ENCODE assay signal across 8 cellular contexts in the genomic region with DNA sequence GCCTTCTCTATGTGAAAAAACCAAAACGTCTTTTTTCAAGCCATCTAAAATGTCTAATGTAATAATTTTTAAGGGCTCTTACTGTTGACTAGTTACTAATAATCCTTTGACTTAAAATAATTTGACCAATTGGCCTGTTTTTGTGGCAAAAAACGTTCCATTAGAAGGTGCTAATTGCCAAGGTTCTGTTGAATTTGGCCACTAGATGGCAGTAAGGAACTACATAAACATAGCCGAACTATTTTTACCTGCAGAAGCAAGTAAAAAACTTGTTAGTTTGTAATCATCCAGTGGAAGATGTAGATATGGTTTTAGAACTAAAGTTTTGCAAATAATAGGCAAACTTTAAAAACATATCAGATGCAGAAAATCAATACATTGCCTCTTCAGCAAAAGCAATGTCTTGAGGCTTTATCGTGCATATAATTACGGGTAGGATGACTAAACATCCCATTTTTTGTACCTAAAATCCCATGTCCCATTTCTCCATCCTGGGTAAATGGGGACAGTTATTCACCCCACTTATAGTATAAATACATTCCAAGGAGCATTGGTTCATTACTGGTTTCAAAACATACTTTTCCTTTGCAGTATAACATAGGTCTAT. TPM values are rescaled to one million over a fixed set of nuclear protein-coding genes. Genes with fewer than 3 reads are reported as not detected.
A peak's percentile ranks its signal among the peaks of the same experiment; 100 is the strongest.
DNase-seq lines count a peak whose midpoint lies in the region; ATAC-seq, FAIRE-seq and TF ChIP-seq lines count a peak whose summit lies in the region.

No MANE protein-coding gene starts in this region.

- DNase-seq in BE2C = peak; percentile 30
- DNase-seq in GM12865 (ENCODE audit: low read depth) = peak; percentile 71
- peak; percentile 64 for DNase-seq in NCI-H146 (lab: John Stamatoyannopoulos, UW)
- peak; percentile 33 for DNase-seq in astrocyte (ENCODE audit: low read depth)
- DNase-seq in immature natural killer cell = peak; percentile 49 to 54 (median 52)
- DNase-seq in tibial artery = no peak
- DNase-seq in UCSD-AML1 (lab: John Stamatoyannopoulos, UW; ENCODE audit: unreplicated experiment) = no peak

- H3K4me1 ChIP-seq in BE2C (no peaks in the 10 kb centered on the region), astrocyte (ENCODE audit: insufficient read depth, low read length) (peaks cover 4% of the 10 kb centered on the region), tibial artery (peaks cover 0 to 27% (median 8%) of the 10 kb centered on the region in 4 donors)

- no peak overlapping the region for H3K9ac ChIP-seq in astrocyte (ENCODE audit: low read length)

- H3K36me3 ChIP-seq in BE2C (no peaks in the 10 kb centered on the region), astrocyte (ENCODE audit: insufficient read depth, low read length) (no peaks in the 10 kb centered on the region), tibial artery (peaks cover 0 to 12% (median 0%) of the 10 kb centered on the region in 3 donors)

- H3K4me3 ChIP-seq in BE2C (ENCODE audit: low read depth, low read length) (no peak overlapping the region), GM12865 (ENCODE audit: low read depth, low read length) (no peak overlapping the region), astrocyte (ENCODE audit: insufficient read depth, low read depth, low read length) (no peak overlapping the region), tibial artery (no peak overlapping the region)

- H3K4me3 Mint-ChIP-seq in astrocyte (ENCODE audit: unreplicated experiment) = no peak overlapping the region
- peak overlapping the region in 1 of 5 donors; percentile 67 for H3K4me3 Mint-ChIP-seq in immature natural killer cell

- no peak overlapping the region for H3K4me2 ChIP-seq in astrocyte (ENCODE audit: low read length)

- peak; percentile 80 for FAIRE-seq in astrocyte (lab: Jason Lieb, UNC)

- TF ChIP-seq CTCF in BE2C (IDR thresholded peaks at IDR 0.05; ENCODE audit: low read depth, low read length) (peak; percentile 81), GM12865 (IDR thresholded peaks at IDR 0.05; ENCODE audit: insufficient read depth, low read depth, low read length, missing control alignments) (peak; percentile 61), astrocyte (IDR thresholded peaks at IDR 0.05; ENCODE audit: insufficient read depth, low read depth, low read length) (peak; percentile 90), tibial artery (IDR thresholded peaks at IDR 0.05) (peak; percentile 71 to 90)

- H2AFZ ChIP-seq in astrocyte (ENCODE audit: low read depth, low read length) = no peak overlapping the region

- H4K20me1 ChIP-seq in astrocyte (ENCODE audit: insufficient read depth, low read length) = no peaks in the 10 kb centered on the region

- peaks cover 2% of the 10 kb centered on the region for H3K36me3 Mint-ChIP-seq in astrocyte (ENCODE audit: low read depth, unreplicated experiment)
- H3K36me3 Mint-ChIP-seq in immature natural killer cell = no peaks in the 10 kb centered on the region

- H3K27me3 ChIP-seq in BE2C (no peaks in the 10 kb centered on the region), astrocyte (ENCODE audit: insufficient read depth, low read length) (no peaks in the 10 kb centered on the region), tibial artery (no peaks in the 10 kb centered on the region)

- H3K4me1 Mint-ChIP-seq in astrocyte (ENCODE audit: low read depth, unreplicated experiment) = peaks cover 29% of the 10 kb centered on the region
- H3K4me1 Mint-ChIP-seq in immature natural killer cell = no peaks in the 10 kb centered on the region

- H3K27me3 Mint-ChIP-seq in astrocyte (ENCODE audit: low read depth, unreplicated experiment) (no peaks in the 10 kb centered on the region), immature natural killer cell (ENCODE audit: low read depth in 3 of 3) (peaks cover 0 to 12% (median 10%) of the 10 kb centered on the region in 3 donors)

- no peak for ATAC-seq in GM18520 (IDR thresholded peaks at IDR 0.05; ENCODE audit: unreplicated experiment)

- no peaks in the 10 kb centered on the region for H3K79me2 ChIP-seq in astrocyte (ENCODE audit: insufficient read depth, low read length)

- H3K9me3 Mint-ChIP-seq in astrocyte (ENCODE audit: unreplicated experiment) = no peaks in the 10 kb centered on the region
- no peaks in the 10 kb centered on the region for H3K9me3 Mint-ChIP-seq in immature natural killer cell

- no peak overlapping the region for H3K27ac ChIP-seq in astrocyte (ENCODE audit: low read depth, low read length)
- no peak overlapping the region for H3K27ac ChIP-seq in tibial artery

- intact Hi-C loops in tibial artery (cut with DNase I; ENCODE audit: low total_unique reads) = no loop called here

- H3K9me3 ChIP-seq in BE2C = no peaks in the 10 kb centered on the region
- H3K9me3 ChIP-seq in astrocyte (ENCODE audit: insufficient read depth, low read depth, low read length) = no peaks in the 10 kb centered on the region
- no peaks in the 10 kb centered on the region for H3K9me3 ChIP-seq in tibial artery

- no peak overlapping the region for H3K27ac Mint-ChIP-seq in astrocyte (ENCODE audit: unreplicated experiment)
- peak overlapping the region in 1 of 6 donors; percentile 78 for H3K27ac Mint-ChIP-seq in immature natural killer cell

RNA-seq across cellular contexts. Expression of a gene that starts 57.6 kb away (rescaled TPM):
- polyA plus RNA-seq in BE2C (2012; ENCODE audit: insufficient read depth, insufficient read length, low read depth) = 0.79 TPM
- 34.5 and 38.0 TPM in 2 replicates for total RNA-seq in astrocyte
- polyA plus RNA-seq in immature natural killer cell = under 1 TPM in 2 of 3 donors, not detected in 1; 0.11 to 0.16 TPM

Comparison
In these comparisons a context has a peak if more than half of its experiments do, and no peak if none do; other contexts are left out.
1. DNase-seq: peak in BE2C (single experiment), GM12865 (single experiment), NCI-H146 (single experiment), astrocyte (single experiment) and immature natural killer cell (3 of 3); none in tibial artery (0 of 2) and UCSD-AML1 (single experiment).
2. Peak in every context shown above with its lines, with median percentiles within 50 percentile points of each other: CTCF ChIP-seq.